In the genomic region with DNA sequence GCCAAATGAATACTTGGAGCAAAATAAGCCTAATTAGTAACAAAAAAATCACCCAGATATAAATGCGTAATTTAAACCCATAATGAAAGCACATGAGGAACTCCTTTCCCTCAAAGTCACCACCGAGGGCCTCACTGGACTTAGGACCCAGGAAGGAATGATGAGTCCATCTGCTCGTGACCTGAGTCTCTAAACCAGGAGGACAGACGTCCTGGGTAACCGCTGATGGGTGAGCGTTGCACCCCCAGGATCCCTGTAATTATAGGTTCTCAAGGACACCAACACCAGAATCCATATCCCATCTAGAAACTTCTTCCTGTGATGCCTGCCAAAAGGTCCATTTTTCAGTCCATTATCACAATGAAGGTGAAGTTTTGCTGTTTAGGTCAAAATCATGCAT, we compare ENCODE assay signal across 1 cellular context.
A peak's percentile ranks its signal among the peaks of the same experiment; 100 is the strongest.
TF ChIP-seq lines count a peak whose summit lies in the region.

No MANE protein-coding gene starts in this region.

TF ChIP-seq in HepG2, 621 proteins besides CTCF, POLR2A, EP300 and RAD21 (continued from another document and continues in another):
- TF ChIP-seq, protein P1, sequence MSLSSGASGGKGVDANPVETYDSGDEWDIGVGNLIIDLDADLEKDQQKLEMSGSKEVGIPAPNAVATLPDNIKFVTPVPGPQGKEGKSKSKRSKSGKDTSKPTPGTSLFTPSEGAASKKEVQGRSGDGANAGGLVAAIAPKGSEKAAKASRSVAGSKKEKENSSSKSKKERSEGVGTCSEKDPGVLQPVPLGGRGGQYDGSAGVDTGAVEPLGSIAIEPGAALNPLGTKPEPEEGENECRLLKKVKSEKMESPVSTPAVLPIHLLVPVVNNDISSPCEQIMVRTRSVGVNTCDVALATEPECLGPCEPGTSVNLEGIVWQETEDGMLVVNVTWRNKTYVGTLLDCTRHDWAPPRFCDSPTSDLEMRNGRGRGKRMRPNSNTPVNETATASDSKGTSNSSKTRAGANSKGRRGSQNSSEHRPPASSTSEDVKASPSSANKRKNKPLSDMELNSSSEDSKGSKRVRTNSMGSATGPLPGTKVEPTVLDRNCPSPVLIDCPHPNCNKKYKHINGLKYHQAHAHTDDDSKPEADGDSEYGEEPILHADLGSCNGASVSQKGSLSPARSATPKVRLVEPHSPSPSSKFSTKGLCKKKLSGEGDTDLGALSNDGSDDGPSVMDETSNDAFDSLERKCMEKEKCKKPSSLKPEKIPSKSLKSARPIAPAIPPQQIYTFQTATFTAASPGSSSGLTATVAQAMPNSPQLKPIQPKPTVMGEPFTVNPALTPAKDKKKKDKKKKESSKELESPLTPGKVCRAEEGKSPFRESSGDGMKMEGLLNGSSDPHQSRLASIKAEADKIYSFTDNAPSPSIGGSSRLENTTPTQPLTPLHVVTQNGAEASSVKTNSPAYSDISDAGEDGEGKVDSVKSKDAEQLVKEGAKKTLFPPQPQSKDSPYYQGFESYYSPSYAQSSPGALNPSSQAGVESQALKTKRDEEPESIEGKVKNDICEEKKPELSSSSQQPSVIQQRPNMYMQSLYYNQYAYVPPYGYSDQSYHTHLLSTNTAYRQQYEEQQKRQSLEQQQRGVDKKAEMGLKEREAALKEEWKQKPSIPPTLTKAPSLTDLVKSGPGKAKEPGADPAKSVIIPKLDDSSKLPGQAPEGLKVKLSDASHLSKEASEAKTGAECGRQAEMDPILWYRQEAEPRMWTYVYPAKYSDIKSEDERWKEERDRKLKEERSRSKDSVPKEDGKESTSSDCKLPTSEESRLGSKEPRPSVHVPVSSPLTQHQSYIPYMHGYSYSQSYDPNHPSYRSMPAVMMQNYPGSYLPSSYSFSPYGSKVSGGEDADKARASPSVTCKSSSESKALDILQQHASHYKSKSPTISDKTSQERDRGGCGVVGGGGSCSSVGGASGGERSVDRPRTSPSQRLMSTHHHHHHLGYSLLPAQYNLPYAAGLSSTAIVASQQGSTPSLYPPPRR (CRISPR knock-in tag; IDR thresholded peaks at IDR 0.05; ENCODE audit: borderline replicate concordance): peak; percentile 32; the same call in 1 of the 2 replicates
- TF ChIP-seq KDM2A (CRISPR knock-in tag; IDR thresholded peaks at IDR 0.05; ENCODE audit: borderline replicate concordance, low read depth) (no peak), YY1 (IDR thresholded peaks at IDR 0.05; ENCODE audit: insufficient read depth, insufficient replicate concordance, low read depth, low read length) (no peak), GZF1 (CRISPR knock-in tag; IDR thresholded peaks at IDR 0.05) (no peak), SOX5 (CRISPR knock-in tag; IDR thresholded peaks at IDR 0.05; ENCODE audit: borderline replicate concordance) (peak; percentile 47; the same call in 1 of the 2 replicates), ZBTB38 (CRISPR knock-in tag; IDR thresholded peaks at IDR 0.05) (peak; percentile 79; the same call in 1 of the 2 replicates), ZFAT (CRISPR knock-in tag; conservative IDR thresholded peaks at IDR 0.05) (no peak), ZNF317 (CRISPR knock-in tag; IDR thresholded peaks at IDR 0.05) (peak; percentile 54; the same call in 1 of the 2 replicates), MLLT10 (CRISPR knock-in tag; IDR thresholded peaks at IDR 0.05) (0 out of 2 replicates have a peak, but pooled peaks have one; percentile 51), ZNF205 (CRISPR knock-in tag; IDR thresholded peaks at IDR 0.05) (no peak), MIXL1 (CRISPR knock-in tag; IDR thresholded peaks at IDR 0.05) (peak; percentile 64; the same call in 1 of the 2 replicates), NR2F1 (CRISPR knock-in tag; IDR thresholded peaks at IDR 0.05) (no peak), ELF1 (CRISPR knock-in tag; IDR thresholded peaks at IDR 0.05) (peak; percentile 57), TEAD3 (CRISPR knock-in tag; optimal IDR thresholded peaks at IDR 0.05; ENCODE audit: borderline replicate concordance) (peak; percentile 76), HNF4G (IDR thresholded peaks at IDR 0.05; ENCODE audit: borderline replicate concordance, low read depth, low read length) (peak; percentile 88), HNF4G (CRISPR knock-in tag; IDR thresholded peaks at IDR 0.05; ENCODE audit: borderline replicate concordance, low read depth) (peak; percentile 79; the same call in 1 of the 2 replicates), RXRA (CRISPR knock-in tag; IDR thresholded peaks at IDR 0.05) (peak; percentile 28; the same call in 1 of the 2 replicates), KAT8 (CRISPR knock-in tag; IDR thresholded peaks at IDR 0.05) (peak; percentile 73), ZMAT3 (CRISPR knock-in tag; conservative IDR thresholded peaks at IDR 0.05) (no peak), ZBTB3 (CRISPR knock-in tag; IDR thresholded peaks at IDR 0.05; ENCODE audit: borderline replicate concordance, low read depth) (no peak), ZMYM3 (CRISPR knock-in tag; IDR thresholded peaks at IDR 0.05) (0 out of 2 replicates have a peak, but pooled peaks have one; percentile 18), ARNTL (CRISPR knock-in tag; IDR thresholded peaks at IDR 0.05) (peak; percentile 61; the same call in 1 of the 2 replicates), SOX6 (IDR thresholded peaks at IDR 0.05) (no peak), SOX6 (CRISPR knock-in tag; IDR thresholded peaks at IDR 0.05) (peak; percentile 61), PCBP1 (IDR thresholded peaks at IDR 0.05; ENCODE audit: borderline replicate concordance, low read depth, low read length) (no peak), ZNF232 (CRISPR knock-in tag; IDR thresholded peaks at IDR 0.05; ENCODE audit: borderline replicate concordance) (0 out of 2 replicates have a peak, but pooled peaks have one; percentile 49), BHLHE40 (IDR thresholded peaks at IDR 0.05; ENCODE audit: low read length) (peak; percentile 96), ZNF747 (CRISPR knock-in tag; IDR thresholded peaks at IDR 0.05; ENCODE audit: borderline replicate concordance) (no peak), ZNF207 (IDR thresholded peaks at IDR 0.05; ENCODE audit: borderline replicate concordance) (no peak), FOSL1 (CRISPR knock-in tag; IDR thresholded peaks at IDR 0.05; ENCODE audit: borderline replicate concordance) (no peak), SMAD9 (CRISPR knock-in tag; IDR thresholded peaks at IDR 0.05) (no peak), HDAC1 (CRISPR knock-in tag; IDR thresholded peaks at IDR 0.05) (peak; percentile 62; the same call in 1 of the 2 replicates), POLR2G (IDR thresholded peaks at IDR 0.05; ENCODE audit: low read depth, low read length) (no peak), TP53 (CRISPR knock-in tag; conservative IDR thresholded peaks at IDR 0.05) (0 out of 2 replicates have a peak, but pooled peaks have one; percentile 38), REPIN1 (CRISPR knock-in tag; IDR thresholded peaks at IDR 0.05; ENCODE audit: borderline replicate concordance, low read depth) (no peak), ZNF367 (CRISPR knock-in tag; IDR thresholded peaks at IDR 0.05; ENCODE audit: borderline replicate concordance) (no peak)
- TF ChIP-seq, protein P2, sequence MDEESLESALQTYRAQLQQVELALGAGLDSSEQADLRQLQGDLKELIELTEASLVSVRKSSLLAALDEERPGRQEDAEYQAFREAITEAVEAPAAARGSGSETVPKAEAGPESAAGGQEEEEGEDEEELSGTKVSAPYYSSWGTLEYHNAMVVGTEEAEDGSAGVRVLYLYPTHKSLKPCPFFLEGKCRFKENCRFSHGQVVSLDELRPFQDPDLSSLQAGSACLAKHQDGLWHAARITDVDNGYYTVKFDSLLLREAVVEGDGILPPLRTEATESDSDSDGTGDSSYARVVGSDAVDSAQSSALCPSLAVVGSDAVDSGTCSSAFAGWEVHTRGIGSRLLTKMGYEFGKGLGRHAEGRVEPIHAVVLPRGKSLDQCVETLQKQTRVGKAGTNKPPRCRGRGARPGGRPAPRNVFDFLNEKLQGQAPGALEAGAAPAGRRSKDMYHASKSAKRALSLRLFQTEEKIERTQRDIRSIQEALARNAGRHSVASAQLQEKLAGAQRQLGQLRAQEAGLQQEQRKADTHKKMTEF (CRISPR knock-in tag; IDR thresholded peaks at IDR 0.05): peak; percentile 65
- TF ChIP-seq, protein P3, sequence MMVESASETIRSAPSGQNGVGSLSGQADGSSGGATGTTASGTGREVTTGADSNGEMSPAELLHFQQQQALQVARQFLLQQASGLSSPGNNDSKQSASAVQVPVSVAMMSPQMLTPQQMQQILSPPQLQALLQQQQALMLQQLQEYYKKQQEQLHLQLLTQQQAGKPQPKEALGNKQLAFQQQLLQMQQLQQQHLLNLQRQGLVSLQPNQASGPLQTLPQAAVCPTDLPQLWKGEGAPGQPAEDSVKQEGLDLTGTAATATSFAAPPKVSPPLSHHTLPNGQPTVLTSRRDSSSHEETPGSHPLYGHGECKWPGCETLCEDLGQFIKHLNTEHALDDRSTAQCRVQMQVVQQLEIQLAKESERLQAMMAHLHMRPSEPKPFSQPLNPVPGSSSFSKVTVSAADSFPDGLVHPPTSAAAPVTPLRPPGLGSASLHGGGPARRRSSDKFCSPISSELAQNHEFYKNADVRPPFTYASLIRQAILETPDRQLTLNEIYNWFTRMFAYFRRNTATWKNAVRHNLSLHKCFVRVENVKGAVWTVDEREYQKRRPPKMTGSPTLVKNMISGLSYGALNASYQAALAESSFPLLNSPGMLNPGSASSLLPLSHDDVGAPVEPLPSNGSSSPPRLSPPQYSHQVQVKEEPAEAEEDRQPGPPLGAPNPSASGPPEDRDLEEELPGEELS (CRISPR knock-in tag; IDR thresholded peaks at IDR 0.05): peak; percentile 59; the same call in 1 of the 2 replicates
- TF ChIP-seq, protein P4, sequence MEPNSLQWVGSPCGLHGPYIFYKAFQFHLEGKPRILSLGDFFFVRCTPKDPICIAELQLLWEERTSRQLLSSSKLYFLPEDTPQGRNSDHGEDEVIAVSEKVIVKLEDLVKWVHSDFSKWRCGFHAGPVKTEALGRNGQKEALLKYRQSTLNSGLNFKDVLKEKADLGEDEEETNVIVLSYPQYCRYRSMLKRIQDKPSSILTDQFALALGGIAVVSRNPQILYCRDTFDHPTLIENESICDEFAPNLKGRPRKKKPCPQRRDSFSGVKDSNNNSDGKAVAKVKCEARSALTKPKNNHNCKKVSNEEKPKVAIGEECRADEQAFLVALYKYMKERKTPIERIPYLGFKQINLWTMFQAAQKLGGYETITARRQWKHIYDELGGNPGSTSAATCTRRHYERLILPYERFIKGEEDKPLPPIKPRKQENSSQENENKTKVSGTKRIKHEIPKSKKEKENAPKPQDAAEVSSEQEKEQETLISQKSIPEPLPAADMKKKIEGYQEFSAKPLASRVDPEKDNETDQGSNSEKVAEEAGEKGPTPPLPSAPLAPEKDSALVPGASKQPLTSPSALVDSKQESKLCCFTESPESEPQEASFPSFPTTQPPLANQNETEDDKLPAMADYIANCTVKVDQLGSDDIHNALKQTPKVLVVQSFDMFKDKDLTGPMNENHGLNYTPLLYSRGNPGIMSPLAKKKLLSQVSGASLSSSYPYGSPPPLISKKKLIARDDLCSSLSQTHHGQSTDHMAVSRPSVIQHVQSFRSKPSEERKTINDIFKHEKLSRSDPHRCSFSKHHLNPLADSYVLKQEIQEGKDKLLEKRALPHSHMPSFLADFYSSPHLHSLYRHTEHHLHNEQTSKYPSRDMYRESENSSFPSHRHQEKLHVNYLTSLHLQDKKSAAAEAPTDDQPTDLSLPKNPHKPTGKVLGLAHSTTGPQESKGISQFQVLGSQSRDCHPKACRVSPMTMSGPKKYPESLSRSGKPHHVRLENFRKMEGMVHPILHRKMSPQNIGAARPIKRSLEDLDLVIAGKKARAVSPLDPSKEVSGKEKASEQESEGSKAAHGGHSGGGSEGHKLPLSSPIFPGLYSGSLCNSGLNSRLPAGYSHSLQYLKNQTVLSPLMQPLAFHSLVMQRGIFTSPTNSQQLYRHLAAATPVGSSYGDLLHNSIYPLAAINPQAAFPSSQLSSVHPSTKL (CRISPR knock-in tag; IDR thresholded peaks at IDR 0.05): peak; percentile 88
- TF ChIP-seq, protein P5, sequence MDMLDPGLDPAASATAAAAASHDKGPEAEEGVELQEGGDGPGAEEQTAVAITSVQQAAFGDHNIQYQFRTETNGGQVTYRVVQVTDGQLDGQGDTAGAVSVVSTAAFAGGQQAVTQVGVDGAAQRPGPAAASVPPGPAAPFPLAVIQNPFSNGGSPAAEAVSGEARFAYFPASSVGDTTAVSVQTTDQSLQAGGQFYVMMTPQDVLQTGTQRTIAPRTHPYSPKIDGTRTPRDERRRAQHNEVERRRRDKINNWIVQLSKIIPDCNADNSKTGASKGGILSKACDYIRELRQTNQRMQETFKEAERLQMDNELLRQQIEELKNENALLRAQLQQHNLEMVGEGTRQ (IDR thresholded peaks at IDR 0.05; ENCODE audit: low read depth, low read length): peak; percentile 37; the same call in 1 of the 2 replicates
- TF ChIP-seq, protein P5 (CRISPR knock-in tag; IDR thresholded peaks at IDR 0.05; ENCODE audit: borderline replicate concordance): peak; percentile 31; the same call in 1 of the 2 replicates
- TF ChIP-seq, protein P6, sequence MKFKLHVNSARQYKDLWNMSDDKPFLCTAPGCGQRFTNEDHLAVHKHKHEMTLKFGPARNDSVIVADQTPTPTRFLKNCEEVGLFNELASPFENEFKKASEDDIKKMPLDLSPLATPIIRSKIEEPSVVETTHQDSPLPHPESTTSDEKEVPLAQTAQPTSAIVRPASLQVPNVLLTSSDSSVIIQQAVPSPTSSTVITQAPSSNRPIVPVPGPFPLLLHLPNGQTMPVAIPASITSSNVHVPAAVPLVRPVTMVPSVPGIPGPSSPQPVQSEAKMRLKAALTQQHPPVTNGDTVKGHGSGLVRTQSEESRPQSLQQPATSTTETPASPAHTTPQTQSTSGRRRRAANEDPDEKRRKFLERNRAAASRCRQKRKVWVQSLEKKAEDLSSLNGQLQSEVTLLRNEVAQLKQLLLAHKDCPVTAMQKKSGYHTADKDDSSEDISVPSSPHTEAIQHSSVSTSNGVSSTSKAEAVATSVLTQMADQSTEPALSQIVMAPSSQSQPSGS (CRISPR knock-in tag; IDR thresholded peaks at IDR 0.05): peak; percentile 37; the same call in 1 of the 2 replicates
- TF ChIP-seq, protein P7, sequence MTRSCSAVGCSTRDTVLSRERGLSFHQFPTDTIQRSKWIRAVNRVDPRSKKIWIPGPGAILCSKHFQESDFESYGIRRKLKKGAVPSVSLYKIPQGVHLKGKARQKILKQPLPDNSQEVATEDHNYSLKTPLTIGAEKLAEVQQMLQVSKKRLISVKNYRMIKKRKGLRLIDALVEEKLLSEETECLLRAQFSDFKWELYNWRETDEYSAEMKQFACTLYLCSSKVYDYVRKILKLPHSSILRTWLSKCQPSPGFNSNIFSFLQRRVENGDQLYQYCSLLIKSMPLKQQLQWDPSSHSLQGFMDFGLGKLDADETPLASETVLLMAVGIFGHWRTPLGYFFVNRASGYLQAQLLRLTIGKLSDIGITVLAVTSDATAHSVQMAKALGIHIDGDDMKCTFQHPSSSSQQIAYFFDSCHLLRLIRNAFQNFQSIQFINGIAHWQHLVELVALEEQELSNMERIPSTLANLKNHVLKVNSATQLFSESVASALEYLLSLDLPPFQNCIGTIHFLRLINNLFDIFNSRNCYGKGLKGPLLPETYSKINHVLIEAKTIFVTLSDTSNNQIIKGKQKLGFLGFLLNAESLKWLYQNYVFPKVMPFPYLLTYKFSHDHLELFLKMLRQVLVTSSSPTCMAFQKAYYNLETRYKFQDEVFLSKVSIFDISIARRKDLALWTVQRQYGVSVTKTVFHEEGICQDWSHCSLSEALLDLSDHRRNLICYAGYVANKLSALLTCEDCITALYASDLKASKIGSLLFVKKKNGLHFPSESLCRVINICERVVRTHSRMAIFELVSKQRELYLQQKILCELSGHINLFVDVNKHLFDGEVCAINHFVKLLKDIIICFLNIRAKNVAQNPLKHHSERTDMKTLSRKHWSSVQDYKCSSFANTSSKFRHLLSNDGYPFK (CRISPR knock-in tag; IDR thresholded peaks at IDR 0.05; ENCODE audit: borderline replicate concordance): no peak
